18 cellular contexts compared by ENCODE assay signal in the genomic region with DNA sequence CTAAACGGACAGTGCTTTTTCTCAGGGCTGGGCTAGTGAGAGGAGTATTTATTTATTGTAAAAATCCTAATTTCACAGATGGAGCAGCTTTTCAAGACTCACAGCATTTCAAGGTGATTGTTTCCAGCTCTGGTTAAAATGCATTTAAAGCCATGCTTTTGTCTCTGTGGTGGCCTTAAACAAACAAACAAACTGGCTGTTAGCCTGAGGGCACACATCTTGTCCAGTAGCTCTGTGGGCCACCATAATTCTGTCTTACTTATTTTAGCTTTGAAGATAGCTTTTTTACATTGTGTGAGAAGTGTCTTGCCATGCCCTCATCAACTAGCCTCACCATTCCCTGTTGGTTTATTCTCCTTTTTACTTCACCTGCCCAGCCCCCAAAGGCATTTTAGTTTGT.
DNase-seq lines count a peak whose midpoint lies in the region; ATAC-seq and TF ChIP-seq lines count a peak whose summit lies in the region.
"Had no signal": no experiment of that assay in that cellular context is flagged by ENCODE, and none has a peak within 500 bp of the region (broad histone marks: within the 10 kb centered on the region; RNA-seq: fewer than 3 reads in every experiment).

No MANE protein-coding gene starts in this region.

- H3F3A ChIP-seq in PC-3 (ENCODE audit: low read length, unreplicated experiment): no peaks in the 10 kb centered on the region

- ATAC-seq in PC-3: no peak
- no peak for ATAC-seq in gastrocnemius medialis

- no peaks in the 10 kb centered on the region for H4K20me1 ChIP-seq in PC-3 (ENCODE audit: low read length)
- H4K20me1 ChIP-seq: BLaER1 treated with 17β-estradiol and CSF1 and Interleukin-3, amounts not matched to agents 10 nM and 100 nM had no signal

- H3K9me3 ChIP-seq in HEK293 (ENCODE audit: control insufficient read depth, insufficient read depth, low read depth, low read length) (no peaks in the 10 kb centered on the region), PC-3 (ENCODE audit: low read length) (no peaks in the 10 kb centered on the region), neuronal stem cell (replicated peaks in 1 of 2; ENCODE audit: control insufficient read depth in 2 of 2, insufficient read depth in 1 of 2, low read depth in 1 of 2, low read length in 2 of 2) (peaks cover 0 to 20% of the 10 kb centered on the region in 2 donors), gastrocnemius medialis (no peaks in the 10 kb centered on the region)

- H3K79me1 ChIP-seq in neuronal stem cell (ENCODE audit: low read depth, low read length): no peaks in the 10 kb centered on the region

- TF ChIP-seq CTCF in HEK293 (tag by site-specific recombination; IDR thresholded peaks at IDR 0.05) (no peak), PC-3 (conservative IDR thresholded peaks at IDR 0.05; ENCODE audit: low read depth, low read length) (no peak), gastrocnemius medialis (IDR thresholded peaks at IDR 0.05 in 4 of 5, conservative IDR thresholded peaks at IDR 0.05 in 1 of 5) (no peak)

- no peak overlapping the region for H2BK12ac ChIP-seq in neuronal stem cell (ENCODE audit: low read length)

- no peak overlapping the region for H3K4me3 ChIP-seq in HEK293 (ENCODE audit: low read depth, low read length)
- H3K4me3 ChIP-seq in PC-3 (ENCODE audit: low read length): no peak overlapping the region
- H3K4me3 ChIP-seq in neuronal stem cell (ENCODE audit: low read length in 2 of 2): no peak overlapping the region
- no peak overlapping the region for H3K4me3 ChIP-seq in gastrocnemius medialis
- H3K4me3 ChIP-seq: BLaER1 treated with 17β-estradiol and CSF1 and Interleukin-3, amounts not matched to agents 10 nM and 100 nM; GM23248 had no signal

- H2AK5ac ChIP-seq in neuronal stem cell (ENCODE audit: low read depth, low read length): no peak overlapping the region

- H3K23ac ChIP-seq in neuronal stem cell (ENCODE audit: low read depth, low read length, poor library complexity): no peak overlapping the region

- no peak overlapping the region for H4K91ac ChIP-seq in neuronal stem cell (ENCODE audit: low read depth, low read length, poor library complexity)

- H2AFZ ChIP-seq in PC-3 (ENCODE audit: low read length) (no peak overlapping the region), neuronal stem cell (ENCODE audit: low read length) (no peak overlapping the region)
- H2AFZ ChIP-seq: GM23248 had no signal

- H3K4ac ChIP-seq in neuronal stem cell (ENCODE audit: low read length): peak overlapping the region; percentile 76

- H3K36me3 ChIP-seq in HEK293 (ENCODE audit: control insufficient read depth in 2 of 2, insufficient read depth in 1 of 2, low read length in 2 of 2): no peaks in the 10 kb centered on the region
- no peaks in the 10 kb centered on the region for H3K36me3 ChIP-seq in PC-3 (ENCODE audit: low read depth, low read length)
- no peaks in the 10 kb centered on the region for H3K36me3 ChIP-seq in neuronal stem cell (replicated peaks in 1 of 2; ENCODE audit: control insufficient read depth in 2 of 2, insufficient read depth in 2 of 2, low read length in 2 of 2)
- H3K36me3 ChIP-seq in gastrocnemius medialis: no peaks in the 10 kb centered on the region

- POLR2A ChIA-PET in HEK293 (lab: Yijun Ruan, JAX): no interaction called here
- POLR2A ChIA-PET in PC-3 (lab: Charles Lee; ENCODE audit: unreplicated experiment): no interaction called here

- H3K27ac ChIP-seq in HEK293 (ENCODE audit: extremely low read depth, low read depth, low read length) (no peak overlapping the region), PC-3 (ENCODE audit: low read length) (no peak overlapping the region), neuronal stem cell (replicated peaks; ENCODE audit: low read length) (no peak overlapping the region), gastrocnemius medialis (no peak overlapping the region)
- H3K27ac ChIP-seq: 22Rv1; BLaER1 treated with 17β-estradiol and CSF1 and Interleukin-3, amounts not matched to agents 10 nM and 100 nM; GM23248 had no signal

- no peak overlapping the region for H3K18ac ChIP-seq in neuronal stem cell (ENCODE audit: low read length)

- no peak for TF ChIP-seq POLR2A in gastrocnemius medialis (IDR thresholded peaks at IDR 0.05)

- H2BK15ac ChIP-seq in neuronal stem cell (ENCODE audit: low read length): no peak overlapping the region

- peak; percentile 7 for DNase-seq in NCI-H146 (lab: John Stamatoyannopoulos, UW)
- no peak for DNase-seq in NCI-H146 treated with DMSO at 0.1 percent for 48 hours (lab: John Stamatoyannopoulos, UW; ENCODE audit: unreplicated experiment)
- DNase-seq in PC-3: peak; percentile 8
- no peak for DNase-seq in neuronal stem cell (ENCODE audit: low spot score)
- no peak for DNase-seq in iPS-NIHi7 (ENCODE audit: extremely low spot score)
- DNase-seq in gastrocnemius medialis: no peak
- DNase-seq in NCI-H1930 (lab: John Stamatoyannopoulos, UW): no peak
- DNase-seq: Calu3; CD4-positive, alpha-beta T cell; CD8-positive, alpha-beta memory T cell; DMS53; DMS79 treated with DMSO at 0.1 percent for 48 hours; GM23248; H7; HCEC 1CT had no signal

- no CpG with 5 or more reads among the region's 1 CpG for WGBS in neuronal stem cell (ENCODE audit: extremely low coverage in 2 of 2, insufficient read length in 2 of 2, insufficient replicate concordance in 1 of 2), 2 donors

- H3K4me1 ChIP-seq in HEK293 (ENCODE audit: control insufficient read depth, insufficient read depth, low read length) (no peaks in the 10 kb centered on the region), PC-3 (ENCODE audit: insufficient read depth, low read length) (no peaks in the 10 kb centered on the region), neuronal stem cell (ENCODE audit: control insufficient read depth in 2 of 2, insufficient read depth in 1 of 2, low read depth in 1 of 2, low read length in 2 of 2) (no peaks in the 10 kb centered on the region), gastrocnemius medialis (no peaks in the 10 kb centered on the region)
- H3K4me1 ChIP-seq: BLaER1 treated with 17β-estradiol and CSF1 and Interleukin-3, amounts not matched to agents 10 nM and 100 nM had no signal

- in situ Hi-C loops in gastrocnemius medialis (cut with MboI; ENCODE audit: low sequenced_read_pairs in 4 of 4): no loop called here

- H3K27me3 ChIP-seq in PC-3 (ENCODE audit: low read length) (no peaks in the 10 kb centered on the region), neuronal stem cell (ENCODE audit: control insufficient read depth in 3 of 3, insufficient read depth in 3 of 3, low read depth in 1 of 3, low read length in 3 of 3) (no peaks in the 10 kb centered on the region), gastrocnemius medialis (no peaks in the 10 kb centered on the region)
- H3K27me3 ChIP-seq: BLaER1 treated with 17β-estradiol and CSF1 and Interleukin-3, amounts not matched to agents 10 nM and 100 nM had no signal

- H3K4me2 ChIP-seq in PC-3 (ENCODE audit: low read length) (no peak overlapping the region), neuronal stem cell (ENCODE audit: insufficient read depth, low read length, poor library complexity, severe bottlenecking) (no peak overlapping the region)
- H3K4me2 ChIP-seq: BLaER1 treated with 17β-estradiol and CSF1 and Interleukin-3, amounts not matched to agents 10 nM and 100 nM had no signal

- no peaks in the 10 kb centered on the region for H3K79me2 ChIP-seq in PC-3 (ENCODE audit: low read length)

- H2BK120ac ChIP-seq in neuronal stem cell (ENCODE audit: low read depth, low read length): no peak overlapping the region

- H4K8ac ChIP-seq in neuronal stem cell (ENCODE audit: low read depth, low read length): no peak overlapping the region

- CTCF ChIA-PET in HEK293 (lab: Yijun Ruan, JAX) (no interaction called here), PC-3 (lab: Charles Lee) (no interaction called here)

- intact Hi-C loops in PC-3 (cut with micrococcal nuclease) (no loop called here), gastrocnemius medialis (cut with DNase I; ENCODE audit: low total_unique reads) (no loop called here)

- H3K14ac ChIP-seq in neuronal stem cell (ENCODE audit: low read length): no peak overlapping the region

- H2BK5ac ChIP-seq in neuronal stem cell (ENCODE audit: low read length): no peak overlapping the region

- H3K9ac ChIP-seq in PC-3 (ENCODE audit: low read length) (no peak overlapping the region), neuronal stem cell (ENCODE audit: low read depth, low read length, poor library complexity) (no peak overlapping the region)
- H3K9ac ChIP-seq: BLaER1 treated with 17β-estradiol and CSF1 and Interleukin-3, amounts not matched to agents 10 nM and 100 nM; GM23248 had no signal

- H3K9me2 ChIP-seq in PC-3 (replicated peaks; ENCODE audit: low read length): no peaks in the 10 kb centered on the region

- BruUV-seq in PC-3 (replicated peaks; lab: Mats Ljungman, UMichigan): no TSS peak

TF ChIP-seq in HEK293, 187 proteins besides CTCF, POLR2A, EP300 and RAD21:
- TF ChIP-seq SETDB1 (IDR thresholded peaks at IDR 0.05; ENCODE audit: insufficient read length, low read length) (peak; percentile 1), KLF9 (tag by site-specific recombination; IDR thresholded peaks at IDR 0.05; ENCODE audit: low read depth) (no peak)

Comparison
In these comparisons a context has a peak if more than half of its experiments do, and no peak if none do; other contexts are left out.
1. DNase-seq: peak in NCI-H146 (single experiment) and PC-3 (single experiment); none in NCI-H146 treated with DMSO at 0.1 percent for 48 hours (single experiment), neuronal stem cell (single experiment), iPS-NIHi7 (single experiment), gastrocnemius medialis (0 of 2) and NCI-H1930 (0 of 2).